ENCODE assay signal across 2 cellular contexts in the genomic region with DNA sequence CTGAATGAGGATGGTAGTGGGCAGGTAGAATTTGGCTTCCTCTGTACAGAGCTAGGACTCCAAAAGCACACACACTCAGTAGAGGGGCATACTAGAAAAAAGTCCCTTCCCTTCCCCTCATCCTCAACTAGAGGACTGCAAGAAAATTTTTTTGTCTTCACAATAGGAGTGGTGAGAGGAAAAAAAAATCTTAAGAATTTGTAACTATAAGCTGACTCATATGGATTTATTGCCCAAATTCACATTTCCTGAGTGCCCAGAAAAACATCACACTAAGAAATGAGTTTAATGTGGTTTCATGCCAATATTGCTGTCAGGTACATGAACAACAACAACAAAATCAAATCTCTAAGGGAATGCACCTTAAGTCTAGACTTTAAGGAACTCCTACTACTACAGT.
A peak's percentile ranks its signal among the peaks of the same experiment; 100 is the strongest.
TF ChIP-seq lines count a peak whose summit lies in the region.

No MANE protein-coding gene starts in this region.

TF ChIP-seq in SK-N-SH treated with all-trans-retinoic acid at 6 μM for 48 hours, 23 proteins besides CTCF, POLR2A, EP300 and RAD21:
- TF ChIP-seq ISL1 (CRISPR knock-in tag; IDR thresholded peaks at IDR 0.05): 0 out of 2 replicates have a peak, but pooled peaks have one; percentile 20
- TF ChIP-seq, protein P1, sequence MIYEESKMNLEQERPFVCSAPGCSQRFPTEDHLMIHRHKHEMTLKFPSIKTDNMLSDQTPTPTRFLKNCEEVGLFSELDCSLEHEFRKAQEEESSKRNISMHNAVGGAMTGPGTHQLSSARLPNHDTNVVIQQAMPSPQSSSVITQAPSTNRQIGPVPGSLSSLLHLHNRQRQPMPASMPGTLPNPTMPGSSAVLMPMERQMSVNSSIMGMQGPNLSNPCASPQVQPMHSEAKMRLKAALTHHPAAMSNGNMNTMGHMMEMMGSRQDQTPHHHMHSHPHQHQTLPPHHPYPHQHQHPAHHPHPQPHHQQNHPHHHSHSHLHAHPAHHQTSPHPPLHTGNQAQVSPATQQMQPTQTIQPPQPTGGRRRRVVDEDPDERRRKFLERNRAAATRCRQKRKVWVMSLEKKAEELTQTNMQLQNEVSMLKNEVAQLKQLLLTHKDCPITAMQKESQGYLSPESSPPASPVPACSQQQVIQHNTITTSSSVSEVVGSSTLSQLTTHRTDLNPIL (CRISPR knock-in tag; IDR thresholded peaks at IDR 0.05; ENCODE audit: low read depth): no peak
TF ChIP-seq in SK-N-SH treated with all-trans-retinoic acid at 6 μM for 48 hours: peak in this region for 1.

TF ChIP-seq in endothelial cell of umbilical vein, 7 proteins besides CTCF, POLR2A, EP300 and RAD21:
- no peak for TF ChIP-seq JUN (IDR thresholded peaks at IDR 0.05; ENCODE audit: borderline replicate concordance, insufficient read depth, insufficient read length, low read depth)
- peak; percentile 7 for TF ChIP-seq FOS (IDR thresholded peaks at IDR 0.05; ENCODE audit: borderline replicate concordance, insufficient read depth, low read length)
